Comparison of ENCODE assay signal across 8 cellular contexts in the genomic region with DNA sequence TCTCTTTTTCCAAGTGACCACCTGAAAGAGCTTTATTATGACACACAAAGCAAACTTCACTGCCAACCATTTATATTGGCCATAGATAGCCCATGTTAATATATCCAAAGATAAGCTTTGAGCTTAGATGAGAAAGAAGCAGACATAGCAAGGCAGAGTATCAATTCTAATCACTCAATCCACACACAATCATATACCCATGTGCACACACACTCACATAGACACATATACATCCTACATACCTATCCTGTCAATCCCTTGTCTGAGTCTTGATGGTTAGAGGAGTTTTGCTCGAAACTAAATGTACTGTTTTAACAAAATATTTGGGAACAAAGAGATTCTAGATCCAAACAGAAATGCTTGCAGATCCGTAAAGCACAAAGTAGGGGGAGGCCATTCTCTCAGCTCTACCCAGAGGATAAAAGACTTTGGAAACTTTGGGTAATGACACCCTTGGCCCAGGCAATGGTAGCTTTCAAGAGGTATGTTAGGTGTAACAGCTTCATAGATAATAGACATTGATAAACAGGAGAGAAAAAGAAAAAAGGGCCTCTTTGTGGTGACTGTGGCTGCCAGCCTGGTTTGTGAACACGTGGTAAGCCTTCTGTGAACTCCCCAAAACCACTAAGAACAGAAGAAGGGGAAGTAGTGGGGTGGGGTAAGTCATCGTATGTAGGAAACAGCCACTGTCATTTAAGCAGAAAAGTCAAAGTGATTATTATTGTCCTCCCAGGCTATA.
DNase-seq lines count a peak whose midpoint lies in the region; ATAC-seq and TF ChIP-seq lines count a peak whose summit lies in the region.

No MANE protein-coding gene starts in this region.

- TF ChIP-seq POLR2A in tibial nerve (IDR thresholded peaks at IDR 0.05), result no peak

- H3K27me3 ChIP-seq in right atrium auricular region (no peaks in the 10 kb centered on the region), tibial nerve (no peaks in the 10 kb centered on the region)

- ATAC-seq in Right ventricle myocardium superior (ENCODE audit: poor library complexity), result peak; percentile 61
- peak; percentile 98 for ATAC-seq in HG03442 (IDR thresholded peaks at IDR 0.05; ENCODE audit: unreplicated experiment)

- H3K9me3 ChIP-seq in right atrium auricular region, result no peaks in the 10 kb centered on the region
- no peaks in the 10 kb centered on the region for H3K9me3 ChIP-seq in tibial nerve

- DNase-seq in Right ventricle myocardium superior, result no peak
- no peak for DNase-seq in right atrium auricular region (ENCODE audit: low spot score)
- peak; percentile 21 to 40 for DNase-seq in activated CD4-positive, alpha-beta T cell treated with anti-CD3 and anti-CD28 coated beads, Interleukin-2, amount 50 U/mL, for 48 hours
- peak; percentile 4 to 13 for DNase-seq in stimulated activated CD4-positive, alpha-beta T cell treated with anti-CD3 and anti-CD28 coated beads, Interleukin-15, amount 100 ng/mL, for 48 hours (ENCODE audit: low read depth in 2 of 2)
- no peak for DNase-seq in middle frontal gyrus (ENCODE audit: extremely low spot score, low spot score)
- DNase-seq in cerebellum (ENCODE audit: low spot score), result no peak
- no peak for DNase-seq in tibial nerve (ENCODE audit: low spot score in 2 of 2)

- H3K36me3 ChIP-seq in right atrium auricular region (no peaks in the 10 kb centered on the region), tibial nerve (no peaks in the 10 kb centered on the region)

- TF ChIP-seq CTCF in right atrium auricular region (IDR thresholded peaks at IDR 0.05), result no peak
- no peak for TF ChIP-seq CTCF in tibial nerve (IDR thresholded peaks at IDR 0.05)

- no peak overlapping the region for H3K4me3 ChIP-seq in right atrium auricular region
- no peak overlapping the region for H3K4me3 ChIP-seq in tibial nerve

- no peaks in the 10 kb centered on the region for H3K4me1 ChIP-seq in right atrium auricular region
- no peaks in the 10 kb centered on the region for H3K4me1 ChIP-seq in tibial nerve

- intact Hi-C loops in Right ventricle myocardium superior (cut with DNase I), result no loop called here

- WGBS in tibial nerve, 2 donors, result 44 to 60% methylated on average over 4 of the region's 4 CpGs

- H3K27ac ChIP-seq in right atrium auricular region, result no peak overlapping the region
- H3K27ac ChIP-seq in tibial nerve, result no peak overlapping the region

- TF ChIP-seq EP300 in tibial nerve (IDR thresholded peaks at IDR 0.05), result no peak

Comparison
In these comparisons a context has a peak if more than half of its experiments do, and no peak if none do; other contexts are left out.
1. DNase-seq: peak in activated CD4-positive, alpha-beta T cell treated with anti-CD3 and anti-CD28 coated beads, Interleukin-2, amount 50 U/mL, for 48 hours (2 of 2) and stimulated activated CD4-positive, alpha-beta T cell treated with anti-CD3 and anti-CD28 coated beads, Interleukin-15, amount 100 ng/mL, for 48 hours (2 of 2); none in Right ventricle myocardium superior (single experiment), right atrium auricular region (single experiment), middle frontal gyrus (single experiment), cerebellum (single experiment) and tibial nerve (0 of 2).